Comparison of ENCODE assay signal across 16 cellular contexts in genomic region chr11:34140149-34140548, GRCh38. TPM values are rescaled to one million over a fixed set of nuclear protein-coding genes. Genes with fewer than 3 reads are reported as not detected.
DNase-seq lines count a peak whose midpoint lies in the region; ATAC-seq lines count a peak whose summit lies in the region.
"Had no signal": no experiment of that assay in that cellular context is flagged by ENCODE, and none has a peak within 500 bp of the region (broad histone marks: within the 10 kb centered on the region; RNA-seq: fewer than 3 reads in every experiment).

No MANE protein-coding gene starts in this region.

- peak; percentile 57 for DNase-seq in activated effector memory CD4-positive, alpha-beta T cell treated with anti-CD3 and anti-CD28 coated beads, Interleukin-2, amount 50 U/mL, for 16 hours
- DNase-seq in activated effector memory CD4-positive, alpha-beta T cell treated with Interleukin-2 at 50 U/mL for 16 hours = no peak
- DNase-seq in posterior vena cava (ENCODE audit: low spot score) (peak; percentile 67), NCI-H1417 (lab: John Stamatoyannopoulos, UW) (no peak), DMS79 (lab: John Stamatoyannopoulos, UW) (no peak)
- DNase-seq in stimulated activated CD4-positive, alpha-beta T cell treated with anti-CD3 and anti-CD28 coated beads, Interleukin-1b, Interleukin-23, amount 100 ng/mL, for 48 hours = no peak
- DNase-seq: Caco-2; CD4-positive, CD25-positive, alpha-beta regulatory T cell; CD8-positive, alpha-beta T cell; DMS153; EL; GF-D8; H9 had no signal

- ATAC-seq in esophagus mucosa = peak; percentile 14
- ATAC-seq: CD8-positive, alpha-beta T cell; GM23338; HCT116 had no signal

- intact Hi-C loops in posterior vena cava (cut with DNase I) = no loop called here

RNA-seq across cellular contexts. Expression of gene NAT10, which starts 34.7 kb away (rescaled TPM):
- total RNA-seq in esophagus mucosa (41.1 TPM), posterior vena cava (10 to 100 TPM; 30.9 to 34.7 TPM)

Comparison
In these comparisons a context has a peak if more than half of its experiments do, and no peak if none do; other contexts are left out.
1. DNase-seq: peak in activated effector memory CD4-positive, alpha-beta T cell treated with anti-CD3 and anti-CD28 coated beads, Interleukin-2, amount 50 U/mL, for 16 hours (single experiment) and posterior vena cava (single experiment); none in activated effector memory CD4-positive, alpha-beta T cell treated with Interleukin-2 at 50 U/mL for 16 hours (single experiment), NCI-H1417 (0 of 3), DMS79 (single experiment) and stimulated activated CD4-positive, alpha-beta T cell treated with anti-CD3 and anti-CD28 coated beads, Interleukin-1b, Interleukin-23, amount 100 ng/mL, for 48 hours (single experiment).